Comparison of ENCODE assay signal across 8 cellular contexts in genomic region chr1:26900815-26901511, GRCh38. TPM values are rescaled to one million over a fixed set of nuclear protein-coding genes. Genes with fewer than 3 reads are reported as not detected.
DNase-seq lines count a peak whose midpoint lies in the region; ATAC-seq and TF ChIP-seq lines count a peak whose summit lies in the region.

No MANE protein-coding gene starts in this region.

- H3K4me3 ChIP-seq in GM08714 (ENCODE audit: low read length) (peak overlapping the region; percentile 91), PC-3 (ENCODE audit: low read length) (peak overlapping the region; percentile 89), epithelial cell of proximal tubule (ENCODE audit: low read depth, low read length) (peak overlapping the region; percentile 69)

- intact Hi-C loops in PC-3 (cut with micrococcal nuclease) (no loop called here), posterior vena cava (cut with DNase I) (no loop called here)

- no peaks in the 10 kb centered on the region for H3K9me3 ChIP-seq in PC-3 (ENCODE audit: low read length)

- H3K9me2 ChIP-seq in PC-3 (replicated peaks; ENCODE audit: low read length) = no peaks in the 10 kb centered on the region

- peaks cover 3% of the 10 kb centered on the region; the same call in 1 of the 2 replicates for H3K36me3 ChIP-seq in PC-3 (ENCODE audit: low read depth, low read length)

- peaks cover 34% of the 10 kb centered on the region for H3K79me2 ChIP-seq in PC-3 (ENCODE audit: low read length)

- TF ChIP-seq CTCF in PC-3 (conservative IDR thresholded peaks at IDR 0.05; ENCODE audit: low read depth, low read length) (no peak), epithelial cell of proximal tubule (conservative IDR thresholded peaks at IDR 0.05; ENCODE audit: low read depth, low read length) (no peak)

- peak overlapping the region; percentile 85 for H3K4me2 ChIP-seq in PC-3 (ENCODE audit: low read length)

- BruUV-seq in PC-3 (replicated peaks; lab: Mats Ljungman, UMichigan) = no TSS peak

- no peaks in the 10 kb centered on the region; the same call in 1 of the 2 replicates for H4K20me1 ChIP-seq in PC-3 (ENCODE audit: low read length)

- CTCF ChIA-PET in PC-3 (lab: Charles Lee) = interaction anchor here (0.6 kb wide), 1 partner anchor 192 kb away, joined by 4 read pairs; no protein-coding TSS in a partner anchor

- peaks cover 13% of the 10 kb centered on the region for H3K4me1 ChIP-seq in PC-3 (ENCODE audit: insufficient read depth, low read length)

- ATAC-seq in PC-3 = no peak
- ATAC-seq in GM19324 (IDR thresholded peaks at IDR 0.05; ENCODE audit: low FRiP score, unreplicated experiment) = no peak
- ATAC-seq in HG02840 (IDR thresholded peaks at IDR 0.05; ENCODE audit: low FRiP score, unreplicated experiment) = no peak

- peak overlapping the region; percentile 90 for H3K9ac ChIP-seq in PC-3 (ENCODE audit: low read length)

- no peaks in the 10 kb centered on the region for H3F3A ChIP-seq in PC-3 (ENCODE audit: low read length, unreplicated experiment)

- H3K27me3 ChIP-seq in PC-3 (ENCODE audit: low read length) = no peaks in the 10 kb centered on the region

- H3K27ac ChIP-seq in PC-3 (ENCODE audit: low read length) = peak overlapping the region; percentile 64

- POLR2A ChIA-PET in PC-3 (lab: Charles Lee; ENCODE audit: unreplicated experiment) = interaction anchor here (1.0 to 1.1 kb wide), 2 partner anchors 93 to 202 kb away, joined by 3 to 4 read pairs; no protein-coding TSS in a partner anchor

- DNase-seq in PC-3 = no peak
- DNase-seq in epithelial cell of proximal tubule (ENCODE audit: low read depth) = no peak
- DNase-seq in posterior vena cava (ENCODE audit: low spot score) = peak; percentile 13
- DNase-seq in RKO (ENCODE audit: low spot score) = no peak
- no peak for DNase-seq in epidermal melanocyte (ENCODE audit: insufficient read length, low spot score)

- peak overlapping the region; percentile 82 for H2AFZ ChIP-seq in PC-3 (ENCODE audit: low read length)

RNA-seq across cellular contexts. Expression of gene GPATCH3, which starts 0.7 kb away (rescaled TPM):
- total RNA-seq in PC-3 (2014; rRNA removed) (16.1 and 18.8 TPM in 2 replicates), epithelial cell of proximal tubule (6.7 and 10.2 TPM in 2 replicates), posterior vena cava (1 to 10 TPM; 7.1 to 9.2 TPM)

RNA-seq across cellular contexts. Expression of gene GPN2, which starts 10.9 kb away (rescaled TPM):
- total RNA-seq in PC-3 (2014; rRNA removed) (24.6 and 28.2 TPM in 2 replicates), epithelial cell of proximal tubule (10.9 and 14.6 TPM in 2 replicates), posterior vena cava (10 to 100 TPM; 17.7 to 19.4 TPM)

RNA-seq across cellular contexts. Expression of gene NR0B2, which starts 12.8 kb away (rescaled TPM):
- not detected in 2 replicates for total RNA-seq in PC-3 (2014; rRNA removed)
- total RNA-seq in epithelial cell of proximal tubule = not detected in 2 replicates
- total RNA-seq in posterior vena cava = not detected

RNA-seq across cellular contexts. Expression of gene NUDC, which starts 20.6 kb away (rescaled TPM):
- 149 and 198 TPM in 2 replicates for total RNA-seq in PC-3 (2014; rRNA removed)
- 139 and 142 TPM in 2 replicates for total RNA-seq in epithelial cell of proximal tubule
- total RNA-seq in posterior vena cava = 10 to 100 TPM; 43.0 to 48.4 TPM

RNA-seq across cellular contexts. Expression of gene SFN, which starts 38.0 kb away (rescaled TPM):
- total RNA-seq in PC-3 (2014; rRNA removed) (411 and 577 TPM in 2 replicates), epithelial cell of proximal tubule (213 and 239 TPM in 2 replicates), posterior vena cava (1 to 10 TPM; 1.2 to 6.7 TPM)
